ENCODE assay signal across 15 cellular contexts in genomic region chr7:47420117-47420780, GRCh38.
"Had no signal": no experiment of that assay in that cellular context is flagged by ENCODE, and none has a peak within 500 bp of the region (broad histone marks: within the 10 kb centered on the region; RNA-seq: fewer than 3 reads in every experiment).

No MANE protein-coding gene starts in this region.

- H3K4me2 ChIP-seq: neural progenitor cell had no signal

- H3K4me1 Mint-ChIP-seq: activated CD8-positive, alpha-beta memory T cell treated with anti-CD3 and anti-CD28 coated beads, Interleukin-2, amount 10 ng/mL, durations not matched to agents 7 days and 5 days; stimulated activated effector memory CD8-positive, alpha-beta T cell treated with anti-CD3 and anti-CD28 coated beads, Interleukin-12 subunit alpha, Interleukin-12 subunit beta, amount 100 ng/mL, for 72 hours had no signal

- H3K4me3 Mint-ChIP-seq: activated CD8-positive, alpha-beta memory T cell treated with anti-CD3 and anti-CD28 coated beads, Interleukin-2, amount 10 ng/mL, durations not matched to agents 7 days and 5 days; activated naive CD8-positive, alpha-beta T cell; activated T-cell treated with anti-CD3 and anti-CD28 coated beads, Interleukin-2, amount 50 U/mL, for 24 hours; brain; stimulated activated effector memory CD8-positive, alpha-beta T cell treated with anti-CD3 and anti-CD28 coated beads, Interleukin-12 subunit alpha, Interleukin-12 subunit beta, amount 100 ng/mL, for 72 hours had no signal

- H3K9me3 Mint-ChIP-seq: activated T-cell treated with anti-CD3 and anti-CD28 coated beads, Interleukin-2, amount 50 U/mL, for 24 hours; stimulated activated effector memory CD8-positive, alpha-beta T cell treated with anti-CD3 and anti-CD28 coated beads, Interleukin-12 subunit alpha, Interleukin-12 subunit beta, amount 100 ng/mL, for 72 hours had no signal

- H3K27me3 Mint-ChIP-seq: activated CD8-positive, alpha-beta memory T cell treated with anti-CD3 and anti-CD28 coated beads, Interleukin-2, amount 10 ng/mL, durations not matched to agents 7 days and 5 days; activated naive CD8-positive, alpha-beta T cell; activated T-cell treated with anti-CD3 and anti-CD28 coated beads, Interleukin-2, amount 50 U/mL, for 24 hours had no signal

- H3K79me2 ChIP-seq: parathyroid adenoma had no signal

- H3K9me3 ChIP-seq: tibial nerve had no signal

- H3K4me3 ChIP-seq: dorsolateral prefrontal cortex, neural progenitor cell, tibial nerve had no signal

- H3K27me3 ChIP-seq: neural progenitor cell, tibial nerve had no signal

- DNase-seq: activated CD4-positive, alpha-beta T cell treated with anti-CD3 and anti-CD28 coated beads, Interleukin-2, amount 50 U/mL, for 4 hours; activated CD8-positive, alpha-beta memory T cell treated with anti-CD3 and anti-CD28 coated beads, Interleukin-2, amount 10 ng/mL, durations not matched to agents 7 days and 5 days; activated gamma-delta T cell; activated T-cell treated with anti-CD3 and anti-CD28 coated beads, Interleukin-2, amount 50 U/mL, for 24 hours; amygdala; dorsolateral prefrontal cortex; foreskin fibroblast; left ventricle myocardium superior; mesendoderm had no signal

- H3K9ac ChIP-seq: neural progenitor cell, parathyroid adenoma had no signal

- H3K27ac Mint-ChIP-seq: activated CD8-positive, alpha-beta memory T cell treated with anti-CD3 and anti-CD28 coated beads, Interleukin-2, amount 10 ng/mL, durations not matched to agents 7 days and 5 days; activated naive CD8-positive, alpha-beta T cell; activated T-cell treated with anti-CD3 and anti-CD28 coated beads, Interleukin-2, amount 50 U/mL, for 24 hours; neural progenitor cell; stimulated activated effector memory CD8-positive, alpha-beta T cell treated with anti-CD3 and anti-CD28 coated beads, Interleukin-12 subunit alpha, Interleukin-12 subunit beta, amount 100 ng/mL, for 72 hours had no signal

- H3K4me1 ChIP-seq: neural progenitor cell had no signal

- H3K27ac ChIP-seq: dorsolateral prefrontal cortex, neural progenitor cell, parathyroid adenoma, tibial nerve had no signal

- H2AFZ ChIP-seq: neural progenitor cell, parathyroid adenoma had no signal

- H3K36me3 Mint-ChIP-seq: activated CD8-positive, alpha-beta memory T cell treated with anti-CD3 and anti-CD28 coated beads, Interleukin-2, amount 10 ng/mL, durations not matched to agents 7 days and 5 days; activated naive CD8-positive, alpha-beta T cell; stimulated activated effector memory CD8-positive, alpha-beta T cell treated with anti-CD3 and anti-CD28 coated beads, Interleukin-12 subunit alpha, Interleukin-12 subunit beta, amount 100 ng/mL, for 72 hours had no signal
